28 cellular contexts compared by ENCODE assay signal in genomic region chr17:74137416-74137815, GRCh38.
"Had no signal": no experiment of that assay in that cellular context is flagged by ENCODE, and none has a peak within 500 bp of the region (broad histone marks: within the 10 kb centered on the region; RNA-seq: fewer than 3 reads in every experiment).

No MANE protein-coding gene starts in this region.

- H3K4me2 ChIP-seq: KMS-11 had no signal

- H3K4me1 ChIP-seq: adrenal gland, breast epithelium, SJSA1 had no signal

- DNase-seq: activated CD4-positive, alpha-beta memory T cell treated with anti-CD3 and anti-CD28 coated beads, Interleukin-2, amount 10 ng/mL, durations not matched to agents 7 days and 5 days; activated CD4-positive, alpha-beta T cell treated with anti-CD3 and anti-CD28 coated beads for 36 hours; activated CD4-positive, alpha-beta T cell treated with anti-CD3 and anti-CD28 coated beads, Interleukin-2, amount 50 U/mL, for 1 hour; activated naive CD4-positive, alpha-beta T cell treated with anti-CD3 and anti-CD28 coated beads, Interleukin-2, amount 50 U/mL, for 16 hours; activated naive CD8-positive, alpha-beta T cell treated with anti-CD3 and anti-CD28 coated beads, Interleukin-2, amount 10 ng/mL, durations not matched to agents 7 days and 5 days; activated T-cell treated with anti-CD3 and anti-CD28 coated beads for 4 hours; activated T-cell treated with anti-CD3 and anti-CD28 coated beads, Interleukin-2, amount 50 U/mL, for 48 hours; adrenal gland; anterior cingulate cortex; caudate nucleus; NCI-H1092; NCI-H1417; NCI-H1930; NCI-H2171; NCI-H2227 treated with DMSO at 0.1 percent for 48 hours; NCI-H526; NCI-H774; NK-92 treated with Interleukin-12 subunit alpha and Interleukin-12 subunit beta, amount 100 ng/mL, for 24 hours; OCI-M1; Right ventricle myocardium superior; RPMI8226; SW 1271 had no signal

- H3K9me3 ChIP-seq: SJSA1 had no signal

- H3K27ac ChIP-seq: adrenal gland, breast epithelium, KMS-11, SJSA1 had no signal

- H3K27me3 ChIP-seq: adrenal gland had no signal

- H3K9ac ChIP-seq: KMS-11 had no signal

- ATAC-seq: activated CD4-positive, alpha-beta T cell treated with anti-CD3 and anti-CD28 coated beads for 36 hours; activated T-helper 17 cell treated with anti-CD3 and anti-CD28 coated beads, Interleukin-2, amount 50 U/mL, for 72 hours; Panc1; SK-N-SH treated with all-trans-retinoic acid at 6 μM for 48 hours had no signal

- H3K36me3 ChIP-seq: adrenal gland, breast epithelium, SJSA1 had no signal

- H3K4me3 ChIP-seq: adrenal gland, breast epithelium, SJSA1 had no signal
